In genomic region chr6:40710626-40711354, GRCh38 we compare ENCODE assay signal across 15 cellular contexts.
DNase-seq lines count a peak whose midpoint lies in the region; ATAC-seq and TF ChIP-seq lines count a peak whose summit lies in the region.
"Had no signal": no experiment of that assay in that cellular context is flagged by ENCODE, and none has a peak within 500 bp of the region (broad histone marks: within the 10 kb centered on the region; RNA-seq: fewer than 3 reads in every experiment).

No MANE protein-coding gene starts in this region.

- no peak overlapping the region for H3K27ac Mint-ChIP-seq in neural progenitor cell
- H3K27ac Mint-ChIP-seq: activated CD4-positive, alpha-beta T cell treated with anti-CD3 and anti-CD28 coated beads, Interleukin-2, amount 10 ng/mL, durations not matched to agents 7 days and 5 days; natural killer cell had no signal

- peak; percentile 49 for DNase-seq in DMS153 (lab: John Stamatoyannopoulos, UW)
- peak; percentile 49 for DNase-seq in NCI-H2196 (lab: John Stamatoyannopoulos, UW; ENCODE audit: unreplicated experiment)
- DNase-seq in SK-N-DZ (ENCODE audit: low spot score), result peak; percentile 29
- no peak for DNase-seq in activated CD8-positive, alpha-beta memory T cell treated with anti-CD3 and anti-CD28 coated beads for 24 hours
- DNase-seq in neural progenitor cell (ENCODE audit: low spot score), result no peak
- DNase-seq: activated CD4-positive, alpha-beta T cell treated with anti-CD3 and anti-CD28 coated beads, Interleukin-2, amount 10 ng/mL, durations not matched to agents 7 days and 5 days; activated T-cell treated with anti-CD3 and anti-CD28 coated beads, Interleukin-2, amount 50 U/mL, for 4 hours; C1 segment of cervical spinal cord; foreskin melanocyte; lower lobe of right lung; natural killer cell; SIG-M5 had no signal

- H2AFZ ChIP-seq in neural progenitor cell (replicated peaks), result no peak overlapping the region

- H3K4me2 ChIP-seq in neural progenitor cell, result no peak overlapping the region

- ATAC-seq in GM19438 (IDR thresholded peaks at IDR 0.05; ENCODE audit: low read depth, unreplicated experiment), result peak; percentile 74
- no peak for ATAC-seq in HG02623 (IDR thresholded peaks at IDR 0.05; ENCODE audit: unreplicated experiment)
- ATAC-seq: activated T-cell treated with anti-CD3 and anti-CD28 coated beads, Interleukin-2, amount 50 U/mL, for 4 hours; lower lobe of right lung; natural killer cell had no signal

- H3K4me1 ChIP-seq in neural progenitor cell, result peaks cover 16% of the 10 kb centered on the region
- H3K4me1 ChIP-seq: lower lobe of right lung had no signal

- no peak for TF ChIP-seq CTCF in neural progenitor cell (IDR thresholded peaks at IDR 0.05)

- H3F3A ChIP-seq in neural progenitor cell (ENCODE audit: low read depth), result peaks cover 13% of the 10 kb centered on the region

- no peak overlapping the region for H3K4me3 ChIP-seq in neural progenitor cell
- H3K4me3 ChIP-seq: lower lobe of right lung had no signal

- H3K27ac ChIP-seq in neural progenitor cell, result no peak overlapping the region
- H3K27ac ChIP-seq: lower lobe of right lung had no signal

- H3K9me3 ChIP-seq in neural progenitor cell (ENCODE audit: low read depth), result peaks cover 5% of the 10 kb centered on the region
- H3K9me3 ChIP-seq: lower lobe of right lung had no signal

- H3K36me3 ChIP-seq in neural progenitor cell, result no peaks in the 10 kb centered on the region
- H3K36me3 ChIP-seq: lower lobe of right lung had no signal

- peaks cover 17% of the 10 kb centered on the region for H3K9me3 Mint-ChIP-seq in neural progenitor cell
- H3K9me3 Mint-ChIP-seq: activated CD4-positive, alpha-beta T cell treated with anti-CD3 and anti-CD28 coated beads, Interleukin-2, amount 10 ng/mL, durations not matched to agents 7 days and 5 days; activated T-cell treated with anti-CD3 and anti-CD28 coated beads, Interleukin-2, amount 50 U/mL, for 4 hours; central memory CD8-positive, alpha-beta T cell; natural killer cell had no signal

- peaks cover 14% of the 10 kb centered on the region for H3K27me3 Mint-ChIP-seq in neural progenitor cell (ENCODE audit: insufficient read depth, low read depth)

- no peak overlapping the region for H3K4me3 Mint-ChIP-seq in neural progenitor cell
- H3K4me3 Mint-ChIP-seq: activated CD4-positive, alpha-beta T cell treated with anti-CD3 and anti-CD28 coated beads, Interleukin-2, amount 10 ng/mL, durations not matched to agents 7 days and 5 days; activated T-cell treated with anti-CD3 and anti-CD28 coated beads, Interleukin-2, amount 50 U/mL, for 4 hours; central memory CD8-positive, alpha-beta T cell; natural killer cell had no signal

- no peaks in the 10 kb centered on the region for H3K27me3 ChIP-seq in neural progenitor cell

- H4K20me1 ChIP-seq in neural progenitor cell (ENCODE audit: low read depth), result no peaks in the 10 kb centered on the region

- H3K9ac ChIP-seq in neural progenitor cell, result no peak overlapping the region

- peaks cover 57% of the 10 kb centered on the region for H3K4me1 Mint-ChIP-seq in neural progenitor cell
- H3K4me1 Mint-ChIP-seq: activated CD4-positive, alpha-beta T cell treated with anti-CD3 and anti-CD28 coated beads, Interleukin-2, amount 10 ng/mL, durations not matched to agents 7 days and 5 days; central memory CD8-positive, alpha-beta T cell had no signal

- H3K36me3 Mint-ChIP-seq in neural progenitor cell, result peaks cover 10% of the 10 kb centered on the region
- H3K36me3 Mint-ChIP-seq: natural killer cell had no signal

- H3K79me2 ChIP-seq in neural progenitor cell (ENCODE audit: low read depth), result no peaks in the 10 kb centered on the region

Comparison
In these comparisons a context has a peak if more than half of its experiments do, and no peak if none do; other contexts are left out.
1. DNase-seq: peak in DMS153 (single experiment), NCI-H2196 (single experiment) and SK-N-DZ (single experiment); none in activated CD8-positive, alpha-beta memory T cell treated with anti-CD3 and anti-CD28 coated beads for 24 hours (single experiment) and neural progenitor cell (single experiment).